Comparison of ENCODE assay signal across 15 cellular contexts in the genomic region with DNA sequence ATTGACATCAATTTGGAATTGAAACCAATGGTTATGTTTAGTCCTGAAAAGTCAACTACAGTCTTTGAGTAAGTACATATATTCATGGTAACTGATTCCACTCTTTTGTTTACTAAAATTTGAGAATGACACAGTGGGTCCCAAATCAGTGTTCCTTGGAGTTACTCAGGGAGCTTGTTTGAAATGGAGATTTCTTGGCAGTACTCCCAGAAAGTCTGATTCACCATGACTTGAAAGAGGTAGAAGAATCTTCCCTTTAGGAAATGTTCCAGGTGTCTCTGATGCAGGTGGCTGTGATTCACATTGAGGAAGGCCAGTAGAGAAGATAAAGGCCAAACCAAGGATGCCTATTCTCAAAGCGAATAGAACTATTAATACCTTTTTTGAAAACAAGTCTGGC.
DNase-seq lines count a peak whose midpoint lies in the region; ATAC-seq and TF ChIP-seq lines count a peak whose summit lies in the region.
"Had no signal": no experiment of that assay in that cellular context is flagged by ENCODE, and none has a peak within 500 bp of the region (broad histone marks: within the 10 kb centered on the region; RNA-seq: fewer than 3 reads in every experiment).

No MANE protein-coding gene starts in this region.

- no peak overlapping the region for H2AFZ ChIP-seq in HCT116 (ENCODE audit: low read depth, low read length, poor library complexity, severe bottlenecking)

- no TSS peak for BruUV-seq in HCT116 (replicated peaks; lab: Mats Ljungman, UMichigan)

- intact Hi-C loops in HCT116 (cut with micrococcal nuclease), result no loop called here
- intact Hi-C loops in left ventricle myocardium inferior (cut with micrococcal nuclease), result no loop called here

- H3K27me3 ChIP-seq in HCT116 (ENCODE audit: insufficient read depth, low read length) (no peaks in the 10 kb centered on the region), H7 (ENCODE audit: control insufficient read depth, insufficient read depth, low read length) (no peaks in the 10 kb centered on the region), left ventricle myocardium inferior (ENCODE audit: low read depth) (no peaks in the 10 kb centered on the region)
- H3K27me3 ChIP-seq: testis had no signal

- H3K9me2 ChIP-seq in HCT116 (ENCODE audit: insufficient read depth), result no peaks in the 10 kb centered on the region

- H4K20me1 ChIP-seq in HCT116 (ENCODE audit: insufficient read depth), result no peaks in the 10 kb centered on the region

- RAD21 ChIA-PET in HCT116 (lab: Charles Lee; ENCODE audit: low non-redundant PET in 1 of 2, low total read pairs in 2 of 2, uncharacterized antibody in 2 of 2, unreplicated experiment in 2 of 2), result no interaction called here

- TF ChIP-seq POLR2A in HCT116 (IDR thresholded peaks at IDR 0.05; ENCODE audit: borderline replicate concordance, extremely low read depth, insufficient read depth, insufficient read length), result no peak

- H3K9ac ChIP-seq in HCT116 (ENCODE audit: low read length), result no peak overlapping the region

- ATAC-seq in HCT116, result no peak
- ATAC-seq: activated T-cell treated with anti-CD3 and anti-CD28 coated beads, Interleukin-2, amount 50 U/mL, for 4 hours; natural killer cell treated with Interleukin-12 subunit alpha and Interleukin-12 subunit beta and Interleukin-15 and Interleukin-18, amount 100 ng/mL, for 72 hours had no signal

- no peak overlapping the region for H3K27ac ChIP-seq in HCT116 (ENCODE audit: low read depth, low read length)
- H3K27ac ChIP-seq in left ventricle myocardium inferior (replicated peaks), result no peak overlapping the region
- H3K27ac ChIP-seq: testis had no signal

- H3K36me3 ChIP-seq in HCT116 (ENCODE audit: control insufficient read depth in 1 of 2, insufficient read depth in 2 of 2, low read length in 2 of 2), result no peaks in the 10 kb centered on the region
- no peaks in the 10 kb centered on the region for H3K36me3 ChIP-seq in H7 (replicated peaks; ENCODE audit: control insufficient read depth, insufficient read depth, low read length)
- H3K36me3 ChIP-seq in left ventricle myocardium inferior, result no peaks in the 10 kb centered on the region

- no peak overlapping the region for H3K4me3 ChIP-seq in HCT116 (replicated peaks in 1 of 2; ENCODE audit: low read depth in 1 of 2, low read length in 2 of 2)
- no peak overlapping the region for H3K4me3 ChIP-seq in choroid plexus epithelial cell (ENCODE audit: low read depth, low read length)
- no peak overlapping the region for H3K4me3 ChIP-seq in H7 (ENCODE audit: insufficient read depth, low read depth, low read length)
- H3K4me3 ChIP-seq in left ventricle myocardium inferior, result no peak overlapping the region
- H3K4me3 ChIP-seq: testis had no signal

- DNase-seq in HCT116 (ENCODE audit: low read depth, low spot score) (no peak), NCI-H69 (lab: John Stamatoyannopoulos, UW) (peak; percentile 74), choroid plexus epithelial cell (ENCODE audit: low read depth) (peak; percentile 11), renal cortical epithelial cell (ENCODE audit: low read depth) (peak; percentile 85), H7 (no peak), hepatic stellate cell (ENCODE audit: low spot score) (no peak), left ventricle myocardium inferior (no peak)
- DNase-seq: activated CD4-positive, alpha-beta T cell treated with anti-CD3 and anti-CD28 coated beads, Interleukin-2, amount 10 ng/mL, durations not matched to agents 7 days and 5 days; activated T-cell treated with anti-CD3 and anti-CD28 coated beads, Interleukin-2, amount 50 U/mL, for 4 hours; C1 segment of cervical spinal cord; NCI-H1417; NCI-H524 treated with DMSO at 0.1 percent for 48 hours; SHP77; testis had no signal

- no peak for TF ChIP-seq CTCF in HCT116 (IDR thresholded peaks at IDR 0.05 in 2 of 3, conservative IDR thresholded peaks at IDR 0.05 in 1 of 3; ENCODE audit: borderline replicate concordance in 1 of 3, insufficient read depth in 1 of 3, low read depth in 2 of 3, low read length in 2 of 3)
- no peak for TF ChIP-seq CTCF in choroid plexus epithelial cell (conservative IDR thresholded peaks at IDR 0.05; ENCODE audit: low read depth, low read length)
- no peak for TF ChIP-seq CTCF in left ventricle myocardium inferior (IDR thresholded peaks at IDR 0.05; ENCODE audit: borderline replicate concordance)

- POLR2A ChIA-PET in HCT116 (lab: Charles Lee), result no interaction called here

- no peaks in the 10 kb centered on the region for H3K79me2 ChIP-seq in HCT116 (ENCODE audit: insufficient read depth, low read length)

- CTCF ChIA-PET in HCT116 (lab: Charles Lee), result no interaction called here

- no peak for TF ChIP-seq RAD21 in HCT116 (IDR thresholded peaks at IDR 0.05; ENCODE audit: low read depth)

- H3K9me3 ChIP-seq in HCT116 (ENCODE audit: control insufficient read depth in 1 of 2, insufficient read depth in 1 of 2, low read depth in 1 of 2, low read length in 2 of 2) (peaks cover 5 to 18% of the 10 kb centered on the region in 2 experiments; a peak in 2 of 4 replicates), left ventricle myocardium inferior (replicated peaks) (no peaks in the 10 kb centered on the region)
- H3K9me3 ChIP-seq: testis had no signal

- H3K4me1 ChIP-seq in HCT116 (ENCODE audit: control insufficient read depth in 1 of 2, insufficient read depth in 2 of 2, low read length in 2 of 2) (no peaks in the 10 kb centered on the region), left ventricle myocardium inferior (no peaks in the 10 kb centered on the region)
- H3K4me1 ChIP-seq: testis had no signal

- H3K4me2 ChIP-seq in HCT116 (ENCODE audit: low read length), result no peak overlapping the region

TF ChIP-seq in HCT116, 20 proteins besides CTCF, POLR2A, EP300 and RAD21:
- peak; percentile 90 for TF ChIP-seq TCF7L2 (IDR thresholded peaks at IDR 0.05; ENCODE audit: borderline replicate concordance, extremely low read depth, insufficient read depth, insufficient read length)
- TF ChIP-seq EZH2phosphoT487 (IDR thresholded peaks at IDR 0.05; ENCODE audit: borderline replicate concordance), result no peak

Comparison
In these comparisons a context has a peak if more than half of its experiments do, and no peak if none do; other contexts are left out.
1. DNase-seq: peak in NCI-H69 (single experiment), choroid plexus epithelial cell (single experiment) and renal cortical epithelial cell (single experiment); none in HCT116 (single experiment), H7 (single experiment), hepatic stellate cell (single experiment) and left ventricle myocardium inferior (single experiment).